12 cellular contexts compared by ENCODE assay signal in genomic region chr2:224807153-224807964, GRCh38.
A peak's percentile ranks its signal among the peaks of the same experiment; 100 is the strongest.
DNase-seq lines count a peak whose midpoint lies in the region; ATAC-seq and TF ChIP-seq lines count a peak whose summit lies in the region.
"Had no signal": no experiment of that assay in that cellular context is flagged by ENCODE, and none has a peak within 500 bp of the region (broad histone marks: within the 10 kb centered on the region; RNA-seq: fewer than 3 reads in every experiment).

No MANE protein-coding gene starts in this region.

- TF ChIP-seq CTCF in chondrocyte (IDR thresholded peaks at IDR 0.05): peak; percentile 65
- TF ChIP-seq CTCF in osteocyte (IDR thresholded peaks at IDR 0.05): peak; percentile 40

- no peak overlapping the region for H3K4me3 Mint-ChIP-seq in activated CD4-positive, alpha-beta T cell treated with anti-CD3 and anti-CD28 coated beads for 36 hours
- H3K4me3 Mint-ChIP-seq in chondrocyte (ENCODE audit: unreplicated experiment) (no peak overlapping the region), osteocyte (ENCODE audit: unreplicated experiment) (no peak overlapping the region)
- no peak overlapping the region for H3K4me3 Mint-ChIP-seq in T-helper 2 cell treated with Interferon-gamma antibody and Interleukin-4, amounts not matched to agents 5 μg/mL and 100 μg/mL, for 36 hours

- H3K4me1 Mint-ChIP-seq in activated CD4-positive, alpha-beta T cell treated with anti-CD3 and anti-CD28 coated beads for 36 hours: no peaks in the 10 kb centered on the region
- H3K4me1 Mint-ChIP-seq in chondrocyte (ENCODE audit: low read depth) (peaks cover 3% of the 10 kb centered on the region), osteocyte (ENCODE audit: unreplicated experiment) (peaks cover 3% of the 10 kb centered on the region)
- no peaks in the 10 kb centered on the region for H3K4me1 Mint-ChIP-seq in T-helper 2 cell treated with Interferon-gamma antibody and Interleukin-4, amounts not matched to agents 5 μg/mL and 100 μg/mL, for 36 hours (ENCODE audit: low read depth)

- H3K36me3 Mint-ChIP-seq in activated CD4-positive, alpha-beta T cell treated with anti-CD3 and anti-CD28 coated beads for 36 hours (ENCODE audit: low read depth): peaks cover 61% of the 10 kb centered on the region
- H3K36me3 Mint-ChIP-seq in chondrocyte (ENCODE audit: low read depth) (peaks cover 17% of the 10 kb centered on the region), osteocyte (ENCODE audit: unreplicated experiment) (peaks cover 16% of the 10 kb centered on the region)
- peaks cover 66% of the 10 kb centered on the region for H3K36me3 Mint-ChIP-seq in T-helper 2 cell treated with Interferon-gamma antibody and Interleukin-4, amounts not matched to agents 5 μg/mL and 100 μg/mL, for 36 hours (ENCODE audit: low read depth)

- DNase-seq in activated CD4-positive, alpha-beta T cell treated with anti-CD3 and anti-CD28 coated beads for 36 hours: no peak
- DNase-seq in activated CD4-positive, alpha-beta T cell treated with anti-CD3 and anti-CD28 coated beads, Interleukin-2, amount 50 U/mL, for 1 hour: no peak
- DNase-seq in NCI-H345 (lab: John Stamatoyannopoulos, UW) (peak; percentile 81), chondrocyte (ENCODE audit: low spot score) (no peak), osteocyte (ENCODE audit: extremely low spot score, unreplicated experiment) (no peak), cerebellar cortex (ENCODE audit: low spot score) (no peak)
- DNase-seq in T-helper 2 cell treated with Interferon-gamma antibody and Interleukin-4, amounts not matched to agents 5 μg/mL and 100 μg/mL, for 36 hours (ENCODE audit: low spot score): no peak
- DNase-seq: activated CD4-positive, alpha-beta T cell treated with anti-CD3 and anti-CD28 coated beads, Interleukin-2, amount 50 U/mL, for 4 hours; effector CD8-positive, alpha-beta T cell; EL; tibial artery had no signal

- intact Hi-C loops in activated CD4-positive, alpha-beta T cell treated with anti-CD3 and anti-CD28 coated beads for 36 hours (cut with DNase I, micrococcal nuclease): loop anchor here (5.0 to 10.0 kb wide), 2 partner anchors 195 to 197 kb away; no protein-coding TSS in a partner anchor

- H3K27ac Mint-ChIP-seq in activated CD4-positive, alpha-beta T cell treated with anti-CD3 and anti-CD28 coated beads for 36 hours: peak overlapping the region; percentile 4
- H3K27ac Mint-ChIP-seq in chondrocyte (ENCODE audit: unreplicated experiment): no peak overlapping the region
- no peak overlapping the region for H3K27ac Mint-ChIP-seq in osteocyte (ENCODE audit: unreplicated experiment)
- no peak overlapping the region for H3K27ac Mint-ChIP-seq in T-helper 2 cell treated with Interferon-gamma antibody and Interleukin-4, amounts not matched to agents 5 μg/mL and 100 μg/mL, for 36 hours

- ATAC-seq in activated CD4-positive, alpha-beta T cell treated with anti-CD3 and anti-CD28 coated beads for 36 hours: no peak
- ATAC-seq in GM21423 (IDR thresholded peaks at IDR 0.05; ENCODE audit: unreplicated experiment): no peak

- POLR2A ChIA-PET in activated CD4-positive, alpha-beta T cell treated with anti-CD3 and anti-CD28 coated beads for 36 hours (lab: Charles Lee): no interaction called here

- CTCF ChIA-PET in activated CD4-positive, alpha-beta T cell treated with anti-CD3 and anti-CD28 coated beads for 36 hours (lab: Charles Lee): interaction anchor here (0.7 kb wide), 1 partner anchor 440 kb away, joined by 3 read pairs; no protein-coding TSS in a partner anchor

- H3K27me3 Mint-ChIP-seq in activated CD4-positive, alpha-beta T cell treated with anti-CD3 and anti-CD28 coated beads for 36 hours: no peaks in the 10 kb centered on the region
- H3K27me3 Mint-ChIP-seq in chondrocyte (ENCODE audit: low read depth) (no peaks in the 10 kb centered on the region), osteocyte (ENCODE audit: unreplicated experiment) (no peaks in the 10 kb centered on the region)
- H3K27me3 Mint-ChIP-seq in T-helper 2 cell treated with Interferon-gamma antibody and Interleukin-4, amounts not matched to agents 5 μg/mL and 100 μg/mL, for 36 hours (ENCODE audit: low read depth): no peaks in the 10 kb centered on the region

- no peaks in the 10 kb centered on the region for H3K9me3 Mint-ChIP-seq in activated CD4-positive, alpha-beta T cell treated with anti-CD3 and anti-CD28 coated beads for 36 hours (ENCODE audit: low read depth)
- H3K9me3 Mint-ChIP-seq in chondrocyte (ENCODE audit: low read depth) (peaks cover 5% of the 10 kb centered on the region), osteocyte (ENCODE audit: unreplicated experiment) (no peaks in the 10 kb centered on the region)
- peaks cover 8% of the 10 kb centered on the region for H3K9me3 Mint-ChIP-seq in T-helper 2 cell treated with Interferon-gamma antibody and Interleukin-4, amounts not matched to agents 5 μg/mL and 100 μg/mL, for 36 hours
